In genomic region chr1:50705699-50706098, GRCh38 we compare ENCODE assay signal across 21 cellular contexts.
DNase-seq lines count a peak whose midpoint lies in the region; ATAC-seq and TF ChIP-seq lines count a peak whose summit lies in the region.
"Had no signal": no experiment of that assay in that cellular context is flagged by ENCODE, and none has a peak within 500 bp of the region (broad histone marks: within the 10 kb centered on the region; RNA-seq: fewer than 3 reads in every experiment).

No MANE protein-coding gene starts in this region.

- no peaks in the 10 kb centered on the region for H3K36me3 ChIP-seq in CD8-positive, alpha-beta T cell (ENCODE audit: insufficient read depth, low read length)
- no peaks in the 10 kb centered on the region for H3K36me3 ChIP-seq in sigmoid colon
- H3K36me3 ChIP-seq: BLaER1, tibial artery had no signal

- no peaks in the 10 kb centered on the region for H3K9me3 ChIP-seq in CD8-positive, alpha-beta T cell (ENCODE audit: low read length)
- no peaks in the 10 kb centered on the region for H3K9me3 ChIP-seq in sigmoid colon
- H3K9me3 ChIP-seq: BLaER1, tibial artery had no signal

- POLR2A ChIA-PET in CD8-positive, alpha-beta T cell (lab: Charles Lee), result interaction anchor here (0.5 kb wide), 1 partner anchor 43 kb away, joined by 5 read pairs; no protein-coding TSS in a partner anchor

- no peak for TF ChIP-seq EP300 in sigmoid colon (IDR thresholded peaks at IDR 0.05)

- no peaks in the 10 kb centered on the region for H3K27me3 ChIP-seq in CD8-positive, alpha-beta T cell (ENCODE audit: insufficient read depth, low read length)
- no peaks in the 10 kb centered on the region for H3K27me3 ChIP-seq in dorsolateral prefrontal cortex
- H3K27me3 ChIP-seq in sigmoid colon, result no peaks in the 10 kb centered on the region
- H3K27me3 ChIP-seq: BLaER1, tibial artery had no signal

- no peaks in the 10 kb centered on the region for H3K9me3 Mint-ChIP-seq in CD8-positive, alpha-beta T cell
- no peaks in the 10 kb centered on the region for H3K9me3 Mint-ChIP-seq in HFFc6
- H3K9me3 Mint-ChIP-seq: activated T-cell treated with anti-CD3 and anti-CD28 coated beads, Interleukin-2, amount 50 U/mL, for 24 hours; nephron had no signal

- H3K4me3 Mint-ChIP-seq in CD8-positive, alpha-beta T cell, result no peak overlapping the region
- H3K4me3 Mint-ChIP-seq in HFFc6, result no peak overlapping the region
- H3K4me3 Mint-ChIP-seq: activated CD8-positive, alpha-beta T cell treated with anti-CD3 and anti-CD28 coated beads, Interleukin-2, amount 10 ng/mL, durations not matched to agents 7 days and 5 days; activated T-cell treated with anti-CD3 and anti-CD28 coated beads, Interleukin-2, amount 50 U/mL, for 24 hours; nephron had no signal

- no peak for TF ChIP-seq POLR2A in sigmoid colon (IDR thresholded peaks at IDR 0.05)

- CTCF ChIA-PET in CD8-positive, alpha-beta T cell (lab: Charles Lee), result no interaction called here

- intact Hi-C loops in CD8-positive, alpha-beta T cell (cut with DNase I, micrococcal nuclease), result no loop called here
- intact Hi-C loops in dorsolateral prefrontal cortex (cut with DNase I) (loop anchor here in 1 of 2 donors (10.0 kb wide), 1 partner anchor 71 kb away; no protein-coding TSS in a partner anchor), sigmoid colon (cut with DNase I) (no loop called here)

- TF ChIP-seq CTCF in CD8-positive, alpha-beta T cell (IDR thresholded peaks at IDR 0.05), result no peak
- TF ChIP-seq CTCF in HFFc6 (IDR thresholded peaks at IDR 0.05) (no peak), dorsolateral prefrontal cortex (IDR thresholded peaks at IDR 0.05 in 54 of 56, conservative IDR thresholded peaks at IDR 0.05 in 2 of 56; ENCODE audit: low read depth in 1 of 56, partially characterized antibody in 56 of 56) (no peak), sigmoid colon (IDR thresholded peaks at IDR 0.05) (no peak)

- no peak overlapping the region for H3K4me3 ChIP-seq in CD8-positive, alpha-beta T cell (ENCODE audit: low read depth, low read length)
- H3K4me3 ChIP-seq in dorsolateral prefrontal cortex (no peak overlapping the region), sigmoid colon (no peak overlapping the region)
- H3K4me3 ChIP-seq: BLaER1, tibial artery had no signal

- no peak overlapping the region for H3K27ac ChIP-seq in CD8-positive, alpha-beta T cell (ENCODE audit: low read depth, low read length)
- peak overlapping the region in 41 of 59 donors; percentile 11 to 99 (median 52) for H3K27ac ChIP-seq in dorsolateral prefrontal cortex
- no peak overlapping the region for H3K27ac ChIP-seq in sigmoid colon
- H3K27ac ChIP-seq: BLaER1, tibial artery had no signal

- WGBS in sigmoid colon, 2 donors, result 89 to 91% methylated on average over 2 of the region's 2 CpGs

- H3K4me1 Mint-ChIP-seq in CD8-positive, alpha-beta T cell (ENCODE audit: low read depth), result peaks cover 2% of the 10 kb centered on the region
- H3K4me1 Mint-ChIP-seq in HFFc6 (ENCODE audit: low read depth), result no peaks in the 10 kb centered on the region; the same call in none of the 2 replicates

- H3K27me3 Mint-ChIP-seq in CD8-positive, alpha-beta T cell (ENCODE audit: low read depth), result no peaks in the 10 kb centered on the region
- H3K27me3 Mint-ChIP-seq in HFFc6 (ENCODE audit: insufficient read depth), result no peaks in the 10 kb centered on the region
- H3K27me3 Mint-ChIP-seq: activated T-cell treated with anti-CD3 and anti-CD28 coated beads, Interleukin-2, amount 50 U/mL, for 24 hours had no signal

- H3K36me3 Mint-ChIP-seq in CD8-positive, alpha-beta T cell, result peaks cover 3% of the 10 kb centered on the region
- no peaks in the 10 kb centered on the region for H3K36me3 Mint-ChIP-seq in HFFc6 (ENCODE audit: low read depth)

- H3K4me1 ChIP-seq in CD8-positive, alpha-beta T cell (ENCODE audit: insufficient read depth, low read length), result no peaks in the 10 kb centered on the region
- H3K4me1 ChIP-seq in sigmoid colon, result peaks cover 0 to 24% (median 3%) of the 10 kb centered on the region in 4 donors
- H3K4me1 ChIP-seq: BLaER1 had no signal

- no peak for DNase-seq in CD8-positive, alpha-beta T cell
- DNase-seq in HFFc6 (no peak), NCI-H345 (lab: John Stamatoyannopoulos, UW) (peak; percentile 48), dorsolateral prefrontal cortex (no peak), sigmoid colon (no peak), NCI-H1436 treated with DMSO at 0.1 percent for 48 hours (lab: John Stamatoyannopoulos, UW) (no peak)
- no peak for DNase-seq in activated T-cell treated with anti-CD3 and anti-CD28 coated beads, Interleukin-2, amount 50 U/mL, for 1 hour
- DNase-seq: activated CD8-positive, alpha-beta T cell treated with anti-CD3 and anti-CD28 coated beads, Interleukin-2, amount 10 ng/mL, durations not matched to agents 7 days and 5 days; activated naive CD4-positive, alpha-beta T cell treated with anti-CD3 and anti-CD28 coated beads, Interleukin-2, amount 50 U/mL, for 16 hours; activated T-cell treated with anti-CD3 and anti-CD28 coated beads, Interleukin-2, amount 50 U/mL, for 24 hours; aorta; effector CD8-positive, alpha-beta T cell; left colon; NCI-H1092 treated with DMSO at 0.1 percent for 48 hours; NCI-H510A; posterior cingulate gyrus; stimulated activated naive CD4-positive, alpha-beta T cell treated with Interleukin-2 at 50 U/mL for 16 hours; tibial artery had no signal

- no peak for ATAC-seq in CD8-positive, alpha-beta T cell
- ATAC-seq in HG02973 (IDR thresholded peaks at IDR 0.05; ENCODE audit: unreplicated experiment), result no peak
- ATAC-seq: activated CD8-positive, alpha-beta T cell treated with anti-CD3 and anti-CD28 coated beads, Interleukin-2, amount 10 ng/mL, durations not matched to agents 7 days and 5 days; left colon had no signal

- H3K27ac Mint-ChIP-seq in CD8-positive, alpha-beta T cell, result peak overlapping the region; percentile 47
- peak overlapping the region; percentile 24; the same call in 1 of the 2 replicates for H3K27ac Mint-ChIP-seq in HFFc6
- H3K27ac Mint-ChIP-seq: activated CD8-positive, alpha-beta T cell treated with anti-CD3 and anti-CD28 coated beads, Interleukin-2, amount 10 ng/mL, durations not matched to agents 7 days and 5 days; activated T-cell treated with anti-CD3 and anti-CD28 coated beads, Interleukin-2, amount 50 U/mL, for 24 hours; nephron had no signal

Comparison
In these comparisons a context has a peak if more than half of its experiments do, and no peak if none do; other contexts are left out.
1. H3K27ac ChIP-seq: peak in dorsolateral prefrontal cortex (41 of 59); none in CD8-positive, alpha-beta T cell (single experiment) and sigmoid colon (0 of 4).